In genomic region chr9:27206041-27206440, GRCh38 we compare ENCODE assay signal across 33 cellular contexts.
"Had no signal": no experiment of that assay in that cellular context is flagged by ENCODE, and none has a peak within 500 bp of the region (broad histone marks: within the 10 kb centered on the region; RNA-seq: fewer than 3 reads in every experiment).

No MANE protein-coding gene starts in this region.

- FAIRE-seq: astrocyte, bronchial epithelial cell, TTC549 had no signal

- H3K27me3 Mint-ChIP-seq: activated CD4-positive, alpha-beta memory T cell treated with anti-CD3 and anti-CD28 coated beads, Interleukin-2, amount 10 ng/mL, durations not matched to agents 7 days and 5 days; activated naive CD4-positive, alpha-beta T cell treated with anti-CD3 and anti-CD28 coated beads, Interleukin-2, amount 10 ng/mL, durations not matched to agents 7 days and 5 days; central memory CD8-positive, alpha-beta T cell; dendritic cell treated with granulocyte-macrophage colony-stimulating factor and Interleukin-4, amounts not matched to agents 40 ng/mL and 50 ng/mL, for 4 days had no signal

- H3K9me3 Mint-ChIP-seq: activated CD4-positive, alpha-beta memory T cell treated with anti-CD3 and anti-CD28 coated beads, Interleukin-2, amount 10 ng/mL, durations not matched to agents 7 days and 5 days; activated CD4-positive, alpha-beta T cell treated with anti-CD3 and anti-CD28 coated beads, Interleukin-2, amount 10 ng/mL, durations not matched to agents 7 days and 5 days; activated naive CD4-positive, alpha-beta T cell treated with anti-CD3 and anti-CD28 coated beads, Interleukin-2, amount 10 ng/mL, durations not matched to agents 7 days and 5 days; activated naive CD4-positive, alpha-beta T cell treated with anti-CD3 and anti-CD28 coated beads, Interleukin-2, amount 50 U/mL, for 72 hours; activated naive CD8-positive, alpha-beta T cell treated with anti-CD3 and anti-CD28 coated beads, Interleukin-2, amount 10 ng/mL, durations not matched to agents 7 days and 5 days; activated T-cell treated with anti-CD3 and anti-CD28 coated beads, Interleukin-2, amount 50 U/mL, for 24 hours; activated T-cell treated with anti-CD3 and anti-CD28 coated beads, Interleukin-2, amount 50 U/mL, for 72 hours; central memory CD8-positive, alpha-beta T cell; dendritic cell treated with granulocyte-macrophage colony-stimulating factor and Interleukin-4, amounts not matched to agents 40 ng/mL and 50 ng/mL, for 4 days; endodermal cell; T-helper 2 cell treated with Interferon-gamma antibody and Interleukin-4, amounts not matched to agents 5 μg/mL and 100 μg/mL, for 36 hours; WTC11 had no signal

- H3K36me3 Mint-ChIP-seq: activated naive CD4-positive, alpha-beta T cell treated with anti-CD3 and anti-CD28 coated beads, Interleukin-2, amount 10 ng/mL, durations not matched to agents 7 days and 5 days; activated naive CD4-positive, alpha-beta T cell treated with anti-CD3 and anti-CD28 coated beads, Interleukin-2, amount 50 U/mL, for 72 hours; activated naive CD8-positive, alpha-beta T cell treated with anti-CD3 and anti-CD28 coated beads, Interleukin-2, amount 10 ng/mL, durations not matched to agents 7 days and 5 days; WTC11 had no signal

- H3K4me1 Mint-ChIP-seq: activated CD4-positive, alpha-beta memory T cell treated with anti-CD3 and anti-CD28 coated beads, Interleukin-2, amount 10 ng/mL, durations not matched to agents 7 days and 5 days; activated CD4-positive, alpha-beta T cell treated with anti-CD3 and anti-CD28 coated beads, Interleukin-2, amount 10 ng/mL, durations not matched to agents 7 days and 5 days; activated naive CD4-positive, alpha-beta T cell treated with anti-CD3 and anti-CD28 coated beads, Interleukin-2, amount 10 ng/mL, durations not matched to agents 7 days and 5 days; central memory CD8-positive, alpha-beta T cell; endodermal cell; T-helper 17 cell; WTC11 had no signal

- H3K4me3 Mint-ChIP-seq: activated CD4-positive, alpha-beta memory T cell treated with anti-CD3 and anti-CD28 coated beads, Interleukin-2, amount 10 ng/mL, durations not matched to agents 7 days and 5 days; activated CD4-positive, alpha-beta T cell treated with anti-CD3 and anti-CD28 coated beads, Interleukin-2, amount 10 ng/mL, durations not matched to agents 7 days and 5 days; activated naive CD4-positive, alpha-beta T cell treated with anti-CD3 and anti-CD28 coated beads, Interleukin-2, amount 10 ng/mL, durations not matched to agents 7 days and 5 days; activated naive CD8-positive, alpha-beta T cell treated with anti-CD3 and anti-CD28 coated beads, Interleukin-2, amount 10 ng/mL, durations not matched to agents 7 days and 5 days; activated T-cell treated with anti-CD3 and anti-CD28 coated beads, Interleukin-2, amount 50 U/mL, for 24 hours; activated T-cell treated with anti-CD3 and anti-CD28 coated beads, Interleukin-2, amount 50 U/mL, for 72 hours; central memory CD8-positive, alpha-beta T cell; dendritic cell treated with granulocyte-macrophage colony-stimulating factor and Interleukin-4, amounts not matched to agents 40 ng/mL and 50 ng/mL, for 4 days; endodermal cell; T-helper 17 cell; T-helper 2 cell treated with Interferon-gamma antibody and Interleukin-4, amounts not matched to agents 5 μg/mL and 100 μg/mL, for 36 hours; WTC11 had no signal

- DNase-seq: activated CD4-positive, alpha-beta memory T cell treated with anti-CD3 and anti-CD28 coated beads, Interleukin-2, amount 10 ng/mL, durations not matched to agents 7 days and 5 days; activated CD4-positive, alpha-beta T cell treated with anti-CD3 and anti-CD28 coated beads for 1 hour; activated CD4-positive, alpha-beta T cell treated with anti-CD3 and anti-CD28 coated beads for 4 hours; activated CD4-positive, alpha-beta T cell treated with anti-CD3 and anti-CD28 coated beads, Interleukin-2, amount 10 ng/mL, durations not matched to agents 7 days and 5 days; activated CD4-positive, alpha-beta T cell treated with anti-CD3 and anti-CD28 coated beads, Interleukin-2, amount 50 U/mL, for 4 hours; activated CD8-positive, alpha-beta memory T cell treated with anti-CD3 and anti-CD28 coated beads, Interleukin-2, amount 50 U/mL, for 48 hours; activated gamma-delta T cell; activated naive CD4-positive, alpha-beta T cell; activated naive CD4-positive, alpha-beta T cell treated with anti-CD3 and anti-CD28 coated beads, Interleukin-2, amount 10 ng/mL, durations not matched to agents 7 days and 5 days; activated naive CD8-positive, alpha-beta T cell treated with anti-CD3 and anti-CD28 coated beads, Interleukin-2, amount 10 ng/mL, durations not matched to agents 7 days and 5 days; activated T-cell treated with anti-CD3 and anti-CD28 coated beads for 4 hours; activated T-cell treated with anti-CD3 and anti-CD28 coated beads, Interleukin-2, amount 50 U/mL, for 24 hours; activated T-cell treated with anti-CD3 and anti-CD28 coated beads, Interleukin-2, amount 50 U/mL, for 72 hours; amniotic stem cell; anterior cingulate cortex; brain microvascular endothelial cell; dorsolateral prefrontal cortex; effector memory CD4-positive, alpha-beta T cell; endodermal cell; erythroblast; foreskin melanocyte; heart right ventricle; T-helper 1 cell; T-helper 17 cell; T1000 had no signal

- H3K27ac Mint-ChIP-seq: activated CD4-positive, alpha-beta memory T cell treated with anti-CD3 and anti-CD28 coated beads, Interleukin-2, amount 10 ng/mL, durations not matched to agents 7 days and 5 days; activated CD4-positive, alpha-beta T cell treated with anti-CD3 and anti-CD28 coated beads, Interleukin-2, amount 10 ng/mL, durations not matched to agents 7 days and 5 days; activated naive CD4-positive, alpha-beta T cell treated with anti-CD3 and anti-CD28 coated beads, Interleukin-2, amount 10 ng/mL, durations not matched to agents 7 days and 5 days; activated naive CD4-positive, alpha-beta T cell treated with anti-CD3 and anti-CD28 coated beads, Interleukin-2, amount 50 U/mL, for 72 hours; activated naive CD8-positive, alpha-beta T cell treated with anti-CD3 and anti-CD28 coated beads, Interleukin-2, amount 10 ng/mL, durations not matched to agents 7 days and 5 days; activated T-cell treated with anti-CD3 and anti-CD28 coated beads, Interleukin-2, amount 50 U/mL, for 24 hours; activated T-cell treated with anti-CD3 and anti-CD28 coated beads, Interleukin-2, amount 50 U/mL, for 72 hours; dendritic cell treated with granulocyte-macrophage colony-stimulating factor and Interleukin-4, amounts not matched to agents 40 ng/mL and 50 ng/mL, for 4 days; endodermal cell; T-helper 17 cell; T-helper 2 cell treated with Interferon-gamma antibody and Interleukin-4, amounts not matched to agents 5 μg/mL and 100 μg/mL, for 36 hours; WTC11 had no signal
